33 cellular contexts compared by ENCODE assay signal in genomic region chr3:84567796-84568195, GRCh38.
"Had no signal": no experiment of that assay in that cellular context is flagged by ENCODE, and none has a peak within 500 bp of the region (broad histone marks: within the 10 kb centered on the region; RNA-seq: fewer than 3 reads in every experiment).

No MANE protein-coding gene starts in this region.

- H3K27me3 Mint-ChIP-seq: activated CD4-positive, alpha-beta memory T cell treated with anti-CD3 and anti-CD28 coated beads, Interleukin-2, amount 10 ng/mL, durations not matched to agents 7 days and 5 days; activated CD4-positive, alpha-beta T cell treated with anti-CD3 and anti-CD28 coated beads, Interleukin-2, amount 10 ng/mL, durations not matched to agents 7 days and 5 days; activated naive CD8-positive, alpha-beta T cell; activated T-cell treated with anti-CD3 and anti-CD28 coated beads, Interleukin-2, amount 50 U/mL, for 24 hours; central memory CD8-positive, alpha-beta T cell; dendritic cell treated with granulocyte-macrophage colony-stimulating factor and Interleukin-4, amounts not matched to agents 40 ng/mL and 50 ng/mL, for 4 days; T-helper 17 cell had no signal

- H3K4me3 Mint-ChIP-seq: activated CD4-positive, alpha-beta memory T cell treated with anti-CD3 and anti-CD28 coated beads, Interleukin-2, amount 10 ng/mL, durations not matched to agents 7 days and 5 days; activated CD4-positive, alpha-beta T cell treated with anti-CD3 and anti-CD28 coated beads, Interleukin-2, amount 10 ng/mL, durations not matched to agents 7 days and 5 days; activated naive CD8-positive, alpha-beta T cell; activated T-cell treated with anti-CD3 and anti-CD28 coated beads, Interleukin-2, amount 50 U/mL, for 24 hours; activated T-cell treated with anti-CD3 and anti-CD28 coated beads, Interleukin-2, amount 50 U/mL, for 72 hours; central memory CD8-positive, alpha-beta T cell; dendritic cell treated with granulocyte-macrophage colony-stimulating factor and Interleukin-4, amounts not matched to agents 40 ng/mL and 50 ng/mL, for 4 days; endodermal cell; T-helper 17 cell; T-helper 2 cell treated with Interferon-gamma antibody and Interleukin-4, amounts not matched to agents 5 μg/mL and 100 μg/mL, for 36 hours; WTC11 had no signal

- H3K9me3 ChIP-seq: gastrocnemius medialis had no signal

- H3K27ac Mint-ChIP-seq: activated CD4-positive, alpha-beta memory T cell treated with anti-CD3 and anti-CD28 coated beads, Interleukin-2, amount 10 ng/mL, durations not matched to agents 7 days and 5 days; activated CD4-positive, alpha-beta T cell treated with anti-CD3 and anti-CD28 coated beads, Interleukin-2, amount 10 ng/mL, durations not matched to agents 7 days and 5 days; activated naive CD8-positive, alpha-beta T cell; activated T-cell treated with anti-CD3 and anti-CD28 coated beads, Interleukin-2, amount 50 U/mL, for 24 hours; activated T-cell treated with anti-CD3 and anti-CD28 coated beads, Interleukin-2, amount 50 U/mL, for 72 hours; dendritic cell treated with granulocyte-macrophage colony-stimulating factor and Interleukin-4, amounts not matched to agents 40 ng/mL and 50 ng/mL, for 4 days; endodermal cell; T-helper 17 cell; T-helper 2 cell treated with Interferon-gamma antibody and Interleukin-4, amounts not matched to agents 5 μg/mL and 100 μg/mL, for 36 hours; WTC11 had no signal

- H3K27ac ChIP-seq: brain microvascular endothelial cell, coronary artery, dorsolateral prefrontal cortex, foreskin keratinocyte, gastrocnemius medialis, heart left ventricle, VCaP had no signal

- H3K36me3 Mint-ChIP-seq: activated naive CD8-positive, alpha-beta T cell; WTC11 had no signal

- ATAC-seq: activated T-cell treated with anti-CD3 and anti-CD28 coated beads, Interleukin-2, amount 50 U/mL, for 72 hours; esophagus mucosa; foreskin keratinocyte; gastrocnemius medialis; heart left ventricle; T-helper 17 cell; WTC11 had no signal

- H3K4me1 ChIP-seq: foreskin keratinocyte, gastrocnemius medialis, heart left ventricle had no signal

- H3K27me3 ChIP-seq: brain microvascular endothelial cell, dorsolateral prefrontal cortex, foreskin keratinocyte, gastrocnemius medialis, heart left ventricle had no signal

- H3K4me1 Mint-ChIP-seq: activated CD4-positive, alpha-beta memory T cell treated with anti-CD3 and anti-CD28 coated beads, Interleukin-2, amount 10 ng/mL, durations not matched to agents 7 days and 5 days; activated CD4-positive, alpha-beta T cell treated with anti-CD3 and anti-CD28 coated beads, Interleukin-2, amount 10 ng/mL, durations not matched to agents 7 days and 5 days; central memory CD8-positive, alpha-beta T cell; endodermal cell; T-helper 17 cell; WTC11 had no signal

- H3K4me3 ChIP-seq: coronary artery, dorsolateral prefrontal cortex, gastrocnemius medialis, heart left ventricle had no signal

- DNase-seq: activated CD4-positive, alpha-beta memory T cell treated with anti-CD3 and anti-CD28 coated beads, Interleukin-2, amount 10 ng/mL, durations not matched to agents 7 days and 5 days; activated CD4-positive, alpha-beta T cell treated with anti-CD3 and anti-CD28 coated beads for 1 hour; activated CD4-positive, alpha-beta T cell treated with anti-CD3 and anti-CD28 coated beads for 4 hours; activated CD4-positive, alpha-beta T cell treated with anti-CD3 and anti-CD28 coated beads, Interleukin-2, amount 10 ng/mL, durations not matched to agents 7 days and 5 days; activated CD4-positive, alpha-beta T cell treated with anti-CD3 and anti-CD28 coated beads, Interleukin-2, amount 50 U/mL, for 4 hours; activated CD8-positive, alpha-beta memory T cell treated with anti-CD3 and anti-CD28 coated beads, Interleukin-2, amount 50 U/mL, for 48 hours; activated gamma-delta T cell treated with Interleukin-2 at 50 U/mL for 16 hours; activated naive CD4-positive, alpha-beta T cell treated with anti-CD3 and anti-CD28 coated beads, Interleukin-2, amount 50 U/mL, for 16 hours; activated naive CD4-positive, alpha-beta T cell treated with Interleukin-2 at 50 U/mL for 16 hours; activated T-cell treated with anti-CD3 and anti-CD28 coated beads for 4 hours; activated T-cell treated with anti-CD3 and anti-CD28 coated beads, Interleukin-2, amount 50 U/mL, for 24 hours; activated T-cell treated with anti-CD3 and anti-CD28 coated beads, Interleukin-2, amount 50 U/mL, for 72 hours; amniotic stem cell; anterior cingulate cortex; brain microvascular endothelial cell; dorsolateral prefrontal cortex; effector memory CD4-positive, alpha-beta T cell; endodermal cell; foreskin keratinocyte; gastrocnemius medialis; glutamatergic neuron; heart left ventricle; T-helper 1 cell; T-helper 17 cell; T1000 had no signal

- H3K36me3 ChIP-seq: brain microvascular endothelial cell, gastrocnemius medialis, heart left ventricle had no signal

- H3K9me3 Mint-ChIP-seq: activated CD4-positive, alpha-beta memory T cell treated with anti-CD3 and anti-CD28 coated beads, Interleukin-2, amount 10 ng/mL, durations not matched to agents 7 days and 5 days; dendritic cell treated with granulocyte-macrophage colony-stimulating factor and Interleukin-4, amounts not matched to agents 40 ng/mL and 50 ng/mL, for 4 days; endodermal cell had no signal
